16 cellular contexts compared by ENCODE assay signal in the genomic region with DNA sequence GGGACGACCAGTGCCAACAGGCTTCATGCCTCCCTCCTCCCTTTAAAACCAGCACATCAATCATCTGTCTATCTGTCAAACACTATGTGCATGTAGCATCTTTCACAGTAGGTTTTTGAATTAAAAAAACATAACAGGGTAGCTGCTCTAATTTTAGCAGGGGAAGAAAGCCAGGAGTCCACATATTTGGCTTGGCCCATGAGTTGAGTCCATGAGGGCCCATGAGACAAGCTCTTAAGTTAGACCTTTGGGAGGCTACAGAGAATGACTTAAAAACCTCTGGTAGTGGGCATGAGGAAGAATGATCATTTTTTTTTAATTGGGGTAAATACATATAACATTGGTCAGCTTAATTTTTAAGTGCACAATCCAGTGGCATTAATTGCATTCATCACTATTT.
DNase-seq lines count a peak whose midpoint lies in the region; ATAC-seq, FAIRE-seq and TF ChIP-seq lines count a peak whose summit lies in the region.
"Had no signal": no experiment of that assay in that cellular context is flagged by ENCODE, and none has a peak within 500 bp of the region (broad histone marks: within the 10 kb centered on the region; RNA-seq: fewer than 3 reads in every experiment).

No MANE protein-coding gene starts in this region.

- no peak overlapping the region for H3K4me3 ChIP-seq in CD4-positive, CD25-positive, alpha-beta regulatory T cell (ENCODE audit: low read depth, low read length)
- no peak overlapping the region for H3K4me3 ChIP-seq in CD4-positive, alpha-beta memory T cell (ENCODE audit: low read length in 2 of 2)
- no peak overlapping the region for H3K4me3 ChIP-seq in K562
- H3K4me3 ChIP-seq: BLaER1 had no signal

- 27% methylated on average over 1 of the region's 1 CpG for WGBS in K562 (ENCODE audit: insufficient coverage, low coverage, missing lambda C conversion rate)

- FAIRE-seq in K562 (lab: Jason Lieb, UNC) (no peak), HTR-8/SVneo (lab: Jason Lieb, UNC) (no peak)
- FAIRE-seq: HepG2 had no signal

- TF ChIP-seq CTCF in K562 (IDR thresholded peaks at IDR 0.05 in 2 of 3, conservative IDR thresholded peaks at IDR 0.05 in 1 of 3; ENCODE audit: insufficient read depth in 2 of 3, low read depth in 1 of 3, low read length in 3 of 3) = no peak

- H3K36me3 ChIP-seq in CD4-positive, CD25-positive, alpha-beta regulatory T cell (ENCODE audit: control insufficient read depth, insufficient read depth, low read length) = peaks cover 67% of the 10 kb centered on the region
- H3K36me3 ChIP-seq in CD4-positive, alpha-beta memory T cell (ENCODE audit: insufficient read depth, low read length) = peaks cover 38% of the 10 kb centered on the region
- no peaks in the 10 kb centered on the region for H3K36me3 ChIP-seq in K562 (ENCODE audit: control insufficient read depth, insufficient read depth, low read length)

- no peaks in the 10 kb centered on the region for H3K27me3 ChIP-seq in CD4-positive, CD25-positive, alpha-beta regulatory T cell (ENCODE audit: control insufficient read depth, insufficient read depth, low read length)
- no peaks in the 10 kb centered on the region for H3K27me3 ChIP-seq in CD4-positive, alpha-beta memory T cell (ENCODE audit: insufficient read depth, low read length)
- no peaks in the 10 kb centered on the region for H3K27me3 ChIP-seq in K562 (ENCODE audit: control insufficient read depth in 2 of 2, insufficient read depth in 2 of 2, low read length in 2 of 2)
- H3K27me3 ChIP-seq: BLaER1 had no signal

- no peaks in the 10 kb centered on the region for H3K27me3 Mint-ChIP-seq in CD4-positive, CD25-positive, alpha-beta regulatory T cell
- H3K27me3 Mint-ChIP-seq in CD4-positive, alpha-beta memory T cell = no peaks in the 10 kb centered on the region

- peak overlapping the region in 2 of 3 donors; percentile 8 to 32 for H3K27ac Mint-ChIP-seq in CD4-positive, CD25-positive, alpha-beta regulatory T cell
- peak overlapping the region in 4 of 7 donors; percentile 1 to 61 (median 37) for H3K27ac Mint-ChIP-seq in CD4-positive, alpha-beta memory T cell

- H3K79me2 ChIP-seq in K562 (ENCODE audit: control insufficient read depth, insufficient read depth, low read length) = no peaks in the 10 kb centered on the region

- H3K4me1 Mint-ChIP-seq in CD4-positive, CD25-positive, alpha-beta regulatory T cell = peaks cover 11 to 32% (median 19%) of the 10 kb centered on the region in 4 donors
- H3K4me1 Mint-ChIP-seq in CD4-positive, alpha-beta memory T cell = peaks cover 0 to 14% (median 5%) of the 10 kb centered on the region in 4 donors

- no peak overlapping the region for H3K4me2 ChIP-seq in K562 (ENCODE audit: insufficient read depth, low read length)
- H3K4me2 ChIP-seq: BLaER1 had no signal

- H3K4me3 Mint-ChIP-seq in CD4-positive, CD25-positive, alpha-beta regulatory T cell = no peak overlapping the region
- H3K4me3 Mint-ChIP-seq in CD4-positive, alpha-beta memory T cell = no peak overlapping the region

- TF ChIP-seq EP300 in K562 (IDR thresholded peaks at IDR 0.05; ENCODE audit: low read length) = no peak

- no peaks in the 10 kb centered on the region for H3K9me3 ChIP-seq in CD4-positive, CD25-positive, alpha-beta regulatory T cell (ENCODE audit: control insufficient read depth in 2 of 2, low read length in 2 of 2)
- H3K9me3 ChIP-seq in CD4-positive, alpha-beta memory T cell (ENCODE audit: control insufficient read depth in 1 of 2, low read length in 2 of 2) = no peaks in the 10 kb centered on the region
- no peaks in the 10 kb centered on the region for H3K9me3 ChIP-seq in K562 (replicated peaks; ENCODE audit: control insufficient read depth, insufficient read depth, low read depth, low read length)
- H3K9me3 ChIP-seq: BLaER1 had no signal

- H3K27ac ChIP-seq in CD4-positive, CD25-positive, alpha-beta regulatory T cell (ENCODE audit: insufficient read depth, low read length, poor library complexity, severe bottlenecking) = no peak overlapping the region
- no peak overlapping the region for H3K27ac ChIP-seq in CD4-positive, alpha-beta memory T cell (ENCODE audit: low read depth, low read length)
- H3K27ac ChIP-seq in K562 (ENCODE audit: extremely low read depth, low read depth, low read length) = no peak overlapping the region
- H3K27ac ChIP-seq: BLaER1 had no signal

- ATAC-seq in CD4-positive, CD25-positive, alpha-beta regulatory T cell (ENCODE audit: low read depth in 2 of 2) = no peak
- ATAC-seq in K562 = no peak
- ATAC-seq in sciatic nerve = peak; percentile 69
- ATAC-seq in HG02973 (IDR thresholded peaks at IDR 0.05; ENCODE audit: unreplicated experiment) = no peak
- ATAC-seq: HepG2 had no signal

- no peak overlapping the region for H2AFZ ChIP-seq in K562 (ENCODE audit: low read depth, low read length)

- no peaks in the 10 kb centered on the region for H3K9me1 ChIP-seq in K562 (ENCODE audit: control insufficient read depth, insufficient read depth, low read length)

- BruUV-seq in K562 (replicated peaks; lab: Mats Ljungman, UMichigan) = no TSS peak

- CTCF ChIA-PET in CD4-positive, alpha-beta memory T cell (lab: Charles Lee; ENCODE audit: partially characterized antibody) = interaction anchor here (0.7 to 4.3 kb wide), 15 partner anchors 9 to 381 kb away, joined by 3 to 20 read pairs (median 4); no protein-coding TSS in a partner anchor
- CTCF ChIA-PET in K562 (lab: Yijun Ruan, JAX; ENCODE audit: low intra/inter-chr PET ratio) = no interaction called here

- TF ChIP-seq POLR2A in K562 (conservative IDR thresholded peaks at IDR 0.05) = no peak

- DNase-seq in CD4-positive, CD25-positive, alpha-beta regulatory T cell = no peak
- DNase-seq in CD4-positive, alpha-beta memory T cell = no peak
- no peak for DNase-seq in K562 (ENCODE audit: extremely low read depth in 1 of 4, low spot score in 3 of 4)
- no peak for DNase-seq in sciatic nerve (ENCODE audit: low spot score)
- DNase-seq in HTR-8/SVneo (ENCODE audit: insufficient read length, low spot score) = no peak
- no peak for DNase-seq in AG08396 (ENCODE audit: low spot score)
- DNase-seq: DMS53, MM.1S, NCI-H1105 treated with DMSO at 0.1 percent for 48 hours, NCI-H187 treated with DMSO at 0.1 percent for 48 hours, NCI-H2171, NCI-H446 treated with DMSO at 0.1 percent for 48 hours, NCI-H748 treated with DMSO at 0.1 percent for 48 hours had no signal

- POLR2A ChIA-PET in CD4-positive, alpha-beta memory T cell (lab: Charles Lee; ENCODE audit: partially characterized antibody) = interaction anchor here (1.4 kb wide), 1 partner anchor 292 kb away, joined by 3 read pairs; no protein-coding TSS in a partner anchor
- POLR2A ChIA-PET in K562 (lab: Yijun Ruan, JAX) = no interaction called here

- intact Hi-C loops in CD4-positive, alpha-beta memory T cell (cut with micrococcal nuclease) = loop anchor here (5.0 to 10.0 kb wide), 3 partner anchors 128 to 195 kb away; a partner anchor contains a TSS
- intact Hi-C loops in K562 (cut with micrococcal nuclease) (loop anchor here (5.0 kb wide), 2 partner anchors 102 to 263 kb away; no protein-coding TSS in a partner anchor), sciatic nerve (cut with DNase I) (loop anchor here (10.0 kb wide), 2 partner anchors 195 to 265 kb away; a partner anchor contains a TSS)

- H3K9ac ChIP-seq in K562 (ENCODE audit: insufficient read depth in 1 of 2, low read depth in 2 of 2, low read length in 2 of 2) = no peak overlapping the region
- H3K9ac ChIP-seq: BLaER1 had no signal

- no peak for TF ChIP-seq RAD21 in K562 (CRISPR knock-in tag; conservative IDR thresholded peaks at IDR 0.05 in 1 of 2, IDR thresholded peaks at IDR 0.05 in 1 of 2)

- in situ Hi-C loops in K562 (cut with MboI) = loop anchor here (10.0 kb wide), 1 partner anchor 375 kb away; no protein-coding TSS in a partner anchor

- H3K9me3 Mint-ChIP-seq in CD4-positive, CD25-positive, alpha-beta regulatory T cell = no peaks in the 10 kb centered on the region
- H3K9me3 Mint-ChIP-seq in CD4-positive, alpha-beta memory T cell = no peaks in the 10 kb centered on the region

- H3K36me3 Mint-ChIP-seq in CD4-positive, CD25-positive, alpha-beta regulatory T cell = peaks cover 36% of the 10 kb centered on the region
- H3K36me3 Mint-ChIP-seq in CD4-positive, alpha-beta memory T cell = peaks cover 47 to 63% of the 10 kb centered on the region in 2 donors

- no peaks in the 10 kb centered on the region for H3K4me1 ChIP-seq in CD4-positive, CD25-positive, alpha-beta regulatory T cell (ENCODE audit: control insufficient read depth, insufficient read depth, low read length, poor library complexity, severe bottlenecking)
- H3K4me1 ChIP-seq in CD4-positive, alpha-beta memory T cell (ENCODE audit: insufficient read depth, low read length) = no peaks in the 10 kb centered on the region
- H3K4me1 ChIP-seq in K562 (replicated peaks in 1 of 2; ENCODE audit: control insufficient read depth in 2 of 2, insufficient read depth in 2 of 2, low read length in 2 of 2) = peaks cover 4% of the 10 kb centered on the region in 2 experiments; a peak in 2 of 5 replicates
- H3K4me1 ChIP-seq: BLaER1 had no signal

- H4K20me1 ChIP-seq in K562 (replicated peaks; ENCODE audit: control insufficient read depth, insufficient read depth, low read length) = no peaks in the 10 kb centered on the region

TF ChIP-seq in K562, 482 proteins besides CTCF, POLR2A, EP300 and RAD21:
- no peak for TF ChIP-seq CCNT2 (IDR thresholded peaks at IDR 0.05; ENCODE audit: borderline replicate concordance, extremely low read depth, insufficient read length, low read depth, low read length)
- TF ChIP-seq, protein P1, sequence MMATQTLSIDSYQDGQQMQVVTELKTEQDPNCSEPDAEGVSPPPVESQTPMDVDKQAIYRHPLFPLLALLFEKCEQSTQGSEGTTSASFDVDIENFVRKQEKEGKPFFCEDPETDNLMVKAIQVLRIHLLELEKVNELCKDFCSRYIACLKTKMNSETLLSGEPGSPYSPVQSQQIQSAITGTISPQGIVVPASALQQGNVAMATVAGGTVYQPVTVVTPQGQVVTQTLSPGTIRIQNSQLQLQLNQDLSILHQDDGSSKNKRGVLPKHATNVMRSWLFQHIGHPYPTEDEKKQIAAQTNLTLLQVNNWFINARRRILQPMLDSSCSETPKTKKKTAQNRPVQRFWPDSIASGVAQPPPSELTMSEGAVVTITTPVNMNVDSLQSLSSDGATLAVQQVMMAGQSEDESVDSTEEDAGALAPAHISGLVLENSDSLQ (IDR thresholded peaks at IDR 0.05) = no peak
- TF ChIP-seq MEIS2 (IDR thresholded peaks at IDR 0.05; ENCODE audit: partially characterized antibody) = peak; percentile 24
